3 cellular contexts compared by ENCODE assay signal in the genomic region with DNA sequence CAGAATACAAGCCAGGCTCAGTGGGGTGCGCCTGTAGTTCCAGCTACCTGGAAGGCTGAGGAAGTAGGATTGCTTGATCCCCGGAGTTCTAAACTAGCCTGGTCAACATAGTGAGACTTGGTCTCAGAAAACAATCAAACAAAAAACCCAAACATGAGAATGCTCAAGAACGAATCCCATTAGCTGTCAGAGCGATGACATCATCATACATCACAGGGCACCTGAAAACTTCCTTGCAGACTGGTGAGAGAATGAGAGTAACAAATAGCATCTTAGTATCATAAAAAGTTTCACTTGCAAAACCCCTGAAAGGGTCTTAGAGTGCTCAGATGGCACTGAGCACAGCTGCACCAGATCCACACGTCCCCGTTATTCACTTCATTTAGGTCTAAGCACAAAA.
TF ChIP-seq lines count a peak whose summit lies in the region.

No MANE protein-coding gene starts in this region.

TF ChIP-seq in HEK293, 187 proteins besides CTCF, POLR2A, EP300 and RAD21:
- TF ChIP-seq, protein P1, sequence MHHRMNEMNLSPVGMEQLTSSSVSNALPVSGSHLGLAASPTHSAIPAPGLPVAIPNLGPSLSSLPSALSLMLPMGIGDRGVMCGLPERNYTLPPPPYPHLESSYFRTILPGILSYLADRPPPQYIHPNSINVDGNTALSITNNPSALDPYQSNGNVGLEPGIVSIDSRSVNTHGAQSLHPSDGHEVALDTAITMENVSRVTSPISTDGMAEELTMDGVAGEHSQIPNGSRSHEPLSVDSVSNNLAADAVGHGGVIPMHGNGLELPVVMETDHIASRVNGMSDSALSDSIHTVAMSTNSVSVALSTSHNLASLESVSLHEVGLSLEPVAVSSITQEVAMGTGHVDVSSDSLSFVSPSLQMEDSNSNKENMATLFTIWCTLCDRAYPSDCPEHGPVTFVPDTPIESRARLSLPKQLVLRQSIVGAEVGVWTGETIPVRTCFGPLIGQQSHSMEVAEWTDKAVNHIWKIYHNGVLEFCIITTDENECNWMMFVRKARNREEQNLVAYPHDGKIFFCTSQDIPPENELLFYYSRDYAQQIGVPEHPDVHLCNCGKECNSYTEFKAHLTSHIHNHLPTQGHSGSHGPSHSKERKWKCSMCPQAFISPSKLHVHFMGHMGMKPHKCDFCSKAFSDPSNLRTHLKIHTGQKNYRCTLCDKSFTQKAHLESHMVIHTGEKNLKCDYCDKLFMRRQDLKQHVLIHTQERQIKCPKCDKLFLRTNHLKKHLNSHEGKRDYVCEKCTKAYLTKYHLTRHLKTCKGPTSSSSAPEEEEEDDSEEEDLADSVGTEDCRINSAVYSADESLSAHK (tag by site-specific recombination; IDR thresholded peaks at IDR 0.05), result peak; percentile 30; the same call in 1 of the 2 replicates
- peak; percentile 43; the same call in 1 of the 2 replicates for TF ChIP-seq ZNF629 (tag by site-specific recombination; IDR thresholded peaks at IDR 0.05)
- TF ChIP-seq ZNF19 (tag by site-specific recombination; IDR thresholded peaks at IDR 0.05; ENCODE audit: low read depth), result no peak
- TF ChIP-seq, protein P2, sequence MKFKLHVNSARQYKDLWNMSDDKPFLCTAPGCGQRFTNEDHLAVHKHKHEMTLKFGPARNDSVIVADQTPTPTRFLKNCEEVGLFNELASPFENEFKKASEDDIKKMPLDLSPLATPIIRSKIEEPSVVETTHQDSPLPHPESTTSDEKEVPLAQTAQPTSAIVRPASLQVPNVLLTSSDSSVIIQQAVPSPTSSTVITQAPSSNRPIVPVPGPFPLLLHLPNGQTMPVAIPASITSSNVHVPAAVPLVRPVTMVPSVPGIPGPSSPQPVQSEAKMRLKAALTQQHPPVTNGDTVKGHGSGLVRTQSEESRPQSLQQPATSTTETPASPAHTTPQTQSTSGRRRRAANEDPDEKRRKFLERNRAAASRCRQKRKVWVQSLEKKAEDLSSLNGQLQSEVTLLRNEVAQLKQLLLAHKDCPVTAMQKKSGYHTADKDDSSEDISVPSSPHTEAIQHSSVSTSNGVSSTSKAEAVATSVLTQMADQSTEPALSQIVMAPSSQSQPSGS (tag by site-specific recombination; IDR thresholded peaks at IDR 0.05; ENCODE audit: low read depth), result peak; percentile 93
TF ChIP-seq in HEK293: peak in this region for 3.

TF ChIP-seq in GM12878, 131 proteins besides CTCF, POLR2A, EP300 and RAD21:
- TF ChIP-seq ATF7 (IDR thresholded peaks at IDR 0.05; ENCODE audit: low read depth) (0 out of 2 replicates have a peak, but pooled peaks have one; percentile 29), CHD1 (IDR thresholded peaks at IDR 0.05; ENCODE audit: low read depth, low read length) (no peak)

TF ChIP-seq in endothelial cell of umbilical vein, 7 proteins besides CTCF, POLR2A, EP300 and RAD21:
- TF ChIP-seq JUN (IDR thresholded peaks at IDR 0.05; ENCODE audit: borderline replicate concordance, insufficient read depth, insufficient read length, low read depth), result peak; percentile 26
- TF ChIP-seq FOS (IDR thresholded peaks at IDR 0.05; ENCODE audit: borderline replicate concordance, insufficient read depth, low read length), result no peak
